ENCODE assay signal across 8 cellular contexts in the genomic region with DNA sequence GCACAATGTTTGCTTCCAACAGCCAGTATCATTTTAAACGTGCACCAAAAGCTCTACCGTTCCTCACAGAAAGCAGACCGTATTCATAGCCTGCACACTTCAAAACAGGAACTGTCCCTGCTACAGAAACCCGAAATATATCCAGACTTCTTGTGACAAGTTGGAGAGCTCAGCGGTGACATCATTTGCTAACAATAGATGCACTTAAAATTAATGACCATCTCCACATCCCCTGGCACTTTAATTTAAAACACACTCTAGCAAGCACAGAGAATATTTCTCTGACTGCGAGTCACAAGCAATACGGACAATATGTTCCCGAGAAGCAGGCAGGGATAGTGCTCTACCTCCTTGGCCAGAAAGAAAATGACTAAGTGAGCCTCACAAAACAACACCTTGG. TPM values are rescaled to one million over a fixed set of nuclear protein-coding genes. Genes with fewer than 3 reads are reported as not detected.
DNase-seq lines count a peak whose midpoint lies in the region; ATAC-seq and TF ChIP-seq lines count a peak whose summit lies in the region.

No MANE protein-coding gene starts in this region.

- H3K9me3 Mint-ChIP-seq in WTC11, result peaks cover 4% of the 10 kb centered on the region

- ATAC-seq in GM21390 (IDR thresholded peaks at IDR 0.05; ENCODE audit: unreplicated experiment) (peak; percentile 52), Panc1 (peak; percentile 58; the same call in 1 of the 2 replicates), WTC11 (no peak)

- TF ChIP-seq CTCF in A673 (conservative IDR thresholded peaks at IDR 0.05; ENCODE audit: low read depth, low read length), result no peak
- no peak for TF ChIP-seq CTCF in Panc1 (IDR thresholded peaks at IDR 0.05)
- TF ChIP-seq CTCF in foreskin fibroblast (IDR thresholded peaks at IDR 0.05; ENCODE audit: low read depth, low read length), result no peak
- TF ChIP-seq CTCF in WTC11 (IDR thresholded peaks at IDR 0.05), result no peak

- intact Hi-C loops in A673 (cut with micrococcal nuclease; ENCODE audit: unreplicated experiment) (no loop called here), Panc1 (cut with micrococcal nuclease; ENCODE audit: unreplicated experiment) (no loop called here)

- H3K4me3 ChIP-seq in A673 (ENCODE audit: low read depth, low read length, poor library complexity, severe bottlenecking), result peak overlapping the region; percentile 7
- H3K4me3 ChIP-seq in Panc1 (ENCODE audit: low read depth in 2 of 2, low read length in 2 of 2), result peak overlapping the region; percentile 3 to 29; a peak in 3 of 4 replicates
- H3K4me3 ChIP-seq in foreskin fibroblast (ENCODE audit: low read depth in 1 of 2, low read length in 2 of 2), result peak overlapping the region in 1 of 2 donors; percentile 17

- H3K4me1 Mint-ChIP-seq in WTC11, result peaks cover 26% of the 10 kb centered on the region

- no peak overlapping the region for H3K4me3 Mint-ChIP-seq in WTC11

- H3K27ac ChIP-seq in A673 (ENCODE audit: low read depth, low read length, poor library complexity, severe bottlenecking) (no peak overlapping the region), Panc1 (ENCODE audit: low read length) (peak overlapping the region; percentile 23; the same call in 1 of the 2 replicates), temporal lobe (ENCODE audit: low read depth, low read length) (peak overlapping the region; percentile 3)

- no peak overlapping the region for H3K27ac Mint-ChIP-seq in WTC11

- H3K27me3 ChIP-seq in A673 (replicated peaks; ENCODE audit: insufficient read depth, low read depth, low read length, poor library complexity) (no peaks in the 10 kb centered on the region), Panc1 (ENCODE audit: control insufficient read depth, insufficient read depth, low read length) (no peaks in the 10 kb centered on the region)

- BruUV-seq in A673 (replicated peaks; lab: Mats Ljungman, UMichigan) (no TSS peak), Panc1 (replicated peaks; lab: Mats Ljungman, UMichigan) (no TSS peak)

- POLR2A ChIA-PET in A673 (lab: Charles Lee; ENCODE audit: low non-redundant PET), result interaction anchor here (0.6 kb wide), 1 partner anchor 19 kb away, joined by 4 read pairs; no protein-coding TSS in a partner anchor
- POLR2A ChIA-PET in Panc1 (lab: Charles Lee), result interaction anchor here (0.5 kb wide), 1 partner anchor 124 kb away, joined by 4 read pairs; no protein-coding TSS in a partner anchor
- POLR2A ChIA-PET in WTC11 (lab: Charles Lee), result no interaction called here

- H3K36me3 ChIP-seq in A673 (ENCODE audit: insufficient read depth, low read length, poor library complexity, severe bottlenecking) (no peaks in the 10 kb centered on the region), Panc1 (ENCODE audit: control insufficient read depth, insufficient read depth, low read length) (no peaks in the 10 kb centered on the region)

- H3K27me3 Mint-ChIP-seq in WTC11 (ENCODE audit: low read depth), result no peaks in the 10 kb centered on the region

- peak; percentile 57 for DNase-seq in A673 (ENCODE audit: low spot score)
- DNase-seq in Panc1 (ENCODE audit: low read depth, low spot score), result no peak
- DNase-seq in foreskin fibroblast, result peak; percentile 50 to 70
- DNase-seq in HUDEP-2 (lab: John Stamatoyannopoulos, UW; ENCODE audit: unreplicated experiment in 76 of 76), result no peak
- DNase-seq in NCI-H82 (lab: John Stamatoyannopoulos, UW), result no peak
- DNase-seq in WTC11 (ENCODE audit: low spot score), result no peak

- CTCF ChIA-PET in A673 (lab: Charles Lee) (no interaction called here), Panc1 (lab: Charles Lee) (no interaction called here), WTC11 (lab: Charles Lee) (no interaction called here)

- in situ Hi-C loops in Panc1 (cut with HindIII; ENCODE audit: low pct_unique_long_range_greater_than_20kb, low sequenced_read_pairs), result no loop called here

- H3K9me3 ChIP-seq in A673 (ENCODE audit: low read depth, low read length, poor library complexity, severe bottlenecking) (no peaks in the 10 kb centered on the region), Panc1 (ENCODE audit: control insufficient read depth, insufficient read depth, low read depth, low read length) (no peaks in the 10 kb centered on the region)

- H3K4me1 ChIP-seq in A673 (ENCODE audit: insufficient read depth, low read length, poor library complexity, severe bottlenecking) (peaks cover 4% of the 10 kb centered on the region), Panc1 (ENCODE audit: control insufficient read depth, insufficient read depth, low read length) (no peaks in the 10 kb centered on the region)

- H3K36me3 Mint-ChIP-seq in WTC11, result peaks cover 2% of the 10 kb centered on the region

TF ChIP-seq in WTC11, 78 proteins besides CTCF, POLR2A, EP300 and RAD21:
- TF ChIP-seq ZNF138 (CRISPR knock-in tag; conservative IDR thresholded peaks at IDR 0.05), result no peak
- TF ChIP-seq ZNF317 (CRISPR knock-in tag; IDR thresholded peaks at IDR 0.05; ENCODE audit: borderline replicate concordance, low read depth), result no peak
- no peak for TF ChIP-seq FOXK1 (CRISPR knock-in tag; IDR thresholded peaks at IDR 0.05)

RNA-seq across cellular contexts. Expression of gene NYX, which starts 2.5 kb away (rescaled TPM):
- not detected in 2 replicates for total RNA-seq in A673 (2021)
- not detected for total RNA-seq in Panc1 (2021; ENCODE audit: unreplicated experiment)
- polyA plus RNA-seq in Panc1 (2012; ENCODE audit: insufficient read length), result not detected
- total RNA-seq in temporal lobe, result not detected
- total RNA-seq in WTC11 (2021), result 0.09 TPM in 1 of 3 replicates, not detected in the others

Comparison
In these comparisons a context has a peak if more than half of its experiments do, and no peak if none do; other contexts are left out.
1. DNase-seq: peak in A673 (single experiment) and foreskin fibroblast (2 of 2); none in Panc1 (single experiment), HUDEP-2 (0 of 76), NCI-H82 (single experiment) and WTC11 (single experiment).